7 cellular contexts compared by ENCODE assay signal in the genomic region with DNA sequence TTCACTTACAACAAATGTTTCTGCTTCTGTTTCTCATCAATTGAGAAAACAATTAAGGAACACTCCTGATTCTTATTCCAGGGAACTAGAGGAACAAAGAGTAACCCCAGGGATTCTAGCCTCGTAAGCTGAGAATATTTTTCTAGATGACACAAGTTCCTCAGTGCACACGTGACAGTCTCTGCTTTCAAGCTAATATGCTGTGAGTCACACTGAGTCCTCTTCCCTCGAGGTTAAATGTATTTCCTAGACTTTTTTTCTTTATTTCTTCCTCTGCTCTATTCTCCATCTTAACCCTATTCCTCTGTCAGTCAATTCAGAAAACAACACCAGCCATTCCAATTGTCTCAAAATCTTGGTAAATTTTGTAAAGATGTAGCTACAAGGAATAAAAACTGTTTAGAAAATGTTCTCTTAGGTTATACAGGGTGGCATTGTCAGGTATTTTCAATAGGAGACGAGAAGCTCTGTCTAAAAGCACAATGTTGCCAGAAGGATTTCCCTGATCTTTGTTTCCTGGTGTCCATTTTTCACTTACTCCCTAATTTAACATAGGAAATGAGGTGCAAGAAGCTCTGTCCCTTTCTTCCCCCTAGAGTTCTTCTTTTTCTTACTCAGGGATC. TPM values are rescaled to one million over a fixed set of nuclear protein-coding genes. Genes with fewer than 3 reads are reported as not detected.
A peak's percentile ranks its signal among the peaks of the same experiment; 100 is the strongest.
DNase-seq lines count a peak whose midpoint lies in the region; TF ChIP-seq lines count a peak whose summit lies in the region.

No MANE protein-coding gene starts in this region.

- peak; percentile 81 for DNase-seq in HFFc6
- DNase-seq in SJSA1 (ENCODE audit: low read depth in 1 of 2, low spot score in 2 of 2): peak; percentile 49 to 73
- DNase-seq in foreskin fibroblast: peak; percentile 84 to 92
- no peak for DNase-seq in WERI-Rb-1
- no peak for DNase-seq in KBM-7
- DNase-seq in NCI-H2081 treated with DMSO at 0.1 percent for 48 hours (lab: John Stamatoyannopoulos, UW): no peak

- H3K27me3 ChIP-seq in SJSA1 (replicated peaks) (no peaks in the 10 kb centered on the region), WERI-Rb-1 (ENCODE audit: insufficient read depth, low read depth, severe bottlenecking) (no peaks in the 10 kb centered on the region)

- H3K4me1 Mint-ChIP-seq in HFFc6 (ENCODE audit: low read depth): peaks cover 47% of the 10 kb centered on the region

- no peaks in the 10 kb centered on the region; the same call in 1 of the 2 replicates for H3K27me3 Mint-ChIP-seq in HFFc6 (ENCODE audit: insufficient read depth)

- H3K9me3 Mint-ChIP-seq in HFFc6: peaks cover 24% of the 10 kb centered on the region

- H3K4me3 ChIP-seq in SJSA1 (no peak overlapping the region), foreskin fibroblast (ENCODE audit: low read depth in 1 of 2, low read length in 2 of 2) (peak overlapping the region in 1 of 2 donors; percentile 6), skin epidermis (no peak overlapping the region), WERI-Rb-1 (ENCODE audit: low read depth, low read length) (no peak overlapping the region)

- TF ChIP-seq CTCF in HFFc6 (IDR thresholded peaks at IDR 0.05) (no peak), foreskin fibroblast (IDR thresholded peaks at IDR 0.05; ENCODE audit: low read depth, low read length) (no peak), WERI-Rb-1 (IDR thresholded peaks at IDR 0.05; ENCODE audit: low read depth, low read length) (no peak)

- peak overlapping the region; percentile 78 for H3K4me3 Mint-ChIP-seq in HFFc6

- peak overlapping the region; percentile 89 for H3K27ac Mint-ChIP-seq in HFFc6

- peaks cover 36% of the 10 kb centered on the region for H3K36me3 Mint-ChIP-seq in HFFc6 (ENCODE audit: low read depth)

- H3K36me3 ChIP-seq in SJSA1 (no peaks in the 10 kb centered on the region), WERI-Rb-1 (no peaks in the 10 kb centered on the region)

- H3K4me1 ChIP-seq in SJSA1 (replicated peaks): peaks cover 27% of the 10 kb centered on the region

- H3K27ac ChIP-seq in SJSA1 (peak overlapping the region; percentile 94), skin epidermis (peak overlapping the region in 12 of 21 experiments; percentile 4 to 67 (median 38)), WERI-Rb-1 (no peak overlapping the region)

- H3K9me3 ChIP-seq in SJSA1 (replicated peaks) (no peaks in the 10 kb centered on the region; the same call in 1 of the 2 replicates), WERI-Rb-1 (ENCODE audit: severe bottlenecking) (no peaks in the 10 kb centered on the region)

- in situ Hi-C loops in KBM-7 (cut with MboI; ENCODE audit: low pct_unique_long_range_greater_than_20kb, low sequenced_read_pairs): no loop called here

RNA-seq across cellular contexts. Expression of a gene that starts 5.8 kb away (rescaled TPM):
- total RNA-seq in HFFc6 (2021; fragmentation: NEBNext Ultra II Directional; extraction: Animal tissue kit (Norgen Biotek cat#: 25700)): 10 to 100 TPM; 32.3 to 47.4 (median 34.1) TPM
- 44.9 and 66.0 TPM in 2 replicates for total RNA-seq in SJSA1 (2014; rRNA removed; shearing (Covaris generic))

Comparison
In these comparisons a context has a peak if more than half of its experiments do, and no peak if none do; other contexts are left out.
1. DNase-seq: peak in HFFc6 (single experiment), SJSA1 (2 of 2) and foreskin fibroblast (2 of 2); none in WERI-Rb-1 (single experiment), KBM-7 (single experiment) and NCI-H2081 treated with DMSO at 0.1 percent for 48 hours (single experiment).